ENCODE assay signal across 23 cellular contexts in the genomic region with DNA sequence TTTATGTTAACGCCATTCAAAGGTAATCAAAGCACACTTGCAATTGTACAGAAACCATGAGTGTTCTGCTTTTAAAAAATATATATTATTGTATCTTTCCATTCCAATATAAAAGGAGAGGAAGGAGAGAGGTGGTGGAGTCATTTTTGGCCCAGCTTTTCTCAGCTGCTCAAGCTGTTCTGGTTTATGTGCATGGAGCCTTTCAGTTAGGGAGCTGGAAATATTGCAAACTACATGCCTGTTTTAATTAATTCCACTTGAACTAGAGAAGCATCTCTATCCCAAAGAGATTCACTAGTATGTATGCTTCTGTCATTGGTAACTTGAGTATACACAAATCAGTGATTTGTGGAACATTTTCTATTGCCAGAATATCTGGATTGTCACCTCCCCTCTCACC. TPM values are rescaled to one million over a fixed set of nuclear protein-coding genes. Genes with fewer than 3 reads are reported as not detected.
DNase-seq lines count a peak whose midpoint lies in the region; ATAC-seq, FAIRE-seq and TF ChIP-seq lines count a peak whose summit lies in the region.
"Had no signal": no experiment of that assay in that cellular context is flagged by ENCODE, and none has a peak within 500 bp of the region (broad histone marks: within the 10 kb centered on the region; RNA-seq: fewer than 3 reads in every experiment).

No MANE protein-coding gene starts in this region.

- H3K4me2 ChIP-seq in GM12878 (ENCODE audit: control insufficient read depth, insufficient read depth) = peak overlapping the region; percentile 81; the same call in 1 of the 2 replicates
- H3K4me2 ChIP-seq: neural progenitor cell had no signal

- no peaks in the 10 kb centered on the region for H3K79me2 ChIP-seq in GM12878 (ENCODE audit: control insufficient read depth, insufficient read depth, low read length)

- no peaks in the 10 kb centered on the region for H3K36me3 ChIP-seq in GM12878 (ENCODE audit: control insufficient read depth in 2 of 2, insufficient read depth in 2 of 2, low read length in 1 of 2)
- no peaks in the 10 kb centered on the region for H3K36me3 ChIP-seq in tibial nerve
- no peaks in the 10 kb centered on the region for H3K36me3 ChIP-seq in upper lobe of right lung
- H3K36me3 ChIP-seq: neural progenitor cell had no signal

- BruUV-seq in GM12878 (replicated peaks; lab: Mats Ljungman, UMichigan) = no TSS peak

- POLR2A ChIA-PET in GM12878 (lab: Charles Lee) = interaction anchor here (1.3 to 8.1 kb wide), 10 partner anchors 8 to 140 kb away, joined by 4 to 73 read pairs (median 8); partner anchors contain the start of gene SUCO

- ATAC-seq in GM12878 (no peak), upper lobe of right lung (no peak), HG03135 (IDR thresholded peaks at IDR 0.05; ENCODE audit: unreplicated experiment) (no peak), GM21367 (IDR thresholded peaks at IDR 0.05; ENCODE audit: unreplicated experiment) (no peak)
- ATAC-seq: activated CD8-positive, alpha-beta memory T cell treated with anti-CD3 and anti-CD28 coated beads, Interleukin-2, amount 10 ng/mL, durations not matched to agents 7 days and 5 days; activated naive CD4-positive, alpha-beta T cell treated with anti-CD3 and anti-CD28 coated beads, Interleukin-2, amount 50 U/mL, for 72 hours; heart left ventricle; left ventricle myocardium superior; mucosa of descending colon; psoas muscle had no signal

- H3K4me3 ChIP-seq in GM12878 = no peak overlapping the region
- no peak overlapping the region for H3K4me3 ChIP-seq in tibial nerve
- no peak overlapping the region for H3K4me3 ChIP-seq in upper lobe of right lung
- H3K4me3 ChIP-seq: mucosa of descending colon, neural progenitor cell, psoas muscle had no signal

- TF ChIP-seq EP300 in GM12878 (IDR thresholded peaks at IDR 0.05; ENCODE audit: borderline replicate concordance in 1 of 2, control insufficient read depth in 1 of 2, low read depth in 2 of 2, low read length in 2 of 2) = no peak
- no peak for TF ChIP-seq EP300 in tibial nerve (IDR thresholded peaks at IDR 0.05)

- H3K4me1 Mint-ChIP-seq in nephron = peaks cover 69% of the 10 kb centered on the region

- H2AFZ ChIP-seq in GM12878 (ENCODE audit: control insufficient read depth, low read depth, low read length) = no peak overlapping the region
- H2AFZ ChIP-seq: neural progenitor cell had no signal

- H3K36me3 Mint-ChIP-seq in nephron (ENCODE audit: low read depth) = peaks cover 8% of the 10 kb centered on the region
- H3K36me3 Mint-ChIP-seq: activated naive CD4-positive, alpha-beta T cell treated with anti-CD3 and anti-CD28 coated beads, Interleukin-2, amount 50 U/mL, for 72 hours; neural progenitor cell had no signal

- in situ Hi-C loops in GM12878 (cut with MboI) = loop anchor here (5.0 kb wide), 2 partner anchors 50 to 210 kb away; no protein-coding TSS in a partner anchor

- intact Hi-C loops in GM12878 (cut with micrococcal nuclease; ENCODE audit: unreplicated experiment) (no loop called here), upper lobe of right lung (cut with DNase I) (no loop called here)

- SMC1A ChIA-PET in GM12878 (lab: Charles Lee; ENCODE audit: uncharacterized antibody, unreplicated experiment) = interaction anchor here (0.8 to 16.5 kb wide), 9 partner anchors 13 to 244 kb away, joined by 3 to 458 read pairs (median 5); no protein-coding TSS in a partner anchor

- WGBS in GM12878 (ENCODE audit: insufficient coverage, insufficient replicate concordance, low lambda C conversion rate, missing lambda C conversion rate) = 92% methylated on average over 1 of the region's 1 CpG
- 90 to 94% methylated on average over 1 of the region's 1 CpG for WGBS in tibial nerve, 2 donors

- H3K9me3 ChIP-seq in GM12878 (replicated peaks; ENCODE audit: control insufficient read depth, insufficient read depth, low read length) (no peaks in the 10 kb centered on the region; the same call in 2 of the 3 replicates), tibial nerve (no peaks in the 10 kb centered on the region), upper lobe of right lung (no peaks in the 10 kb centered on the region)
- H3K9me3 ChIP-seq: heart left ventricle, mucosa of descending colon, psoas muscle had no signal

- peaks cover 66% of the 10 kb centered on the region for H3K4me1 ChIP-seq in GM12878 (ENCODE audit: control insufficient read depth, insufficient read depth, low read length)
- peaks cover 0 to 59% (median 23%) of the 10 kb centered on the region in 4 donors for H3K4me1 ChIP-seq in tibial nerve
- no peaks in the 10 kb centered on the region for H3K4me1 ChIP-seq in upper lobe of right lung
- H3K4me1 ChIP-seq: psoas muscle had no signal

- TF ChIP-seq POLR2A in GM12891 (IDR thresholded peaks at IDR 0.05; ENCODE audit: low read depth, low read length) (no peak), GM12878 (IDR thresholded peaks at IDR 0.05; ENCODE audit: low read depth, low read length) (no peak), tibial nerve (IDR thresholded peaks at IDR 0.05) (no peak)

- TF ChIP-seq RAD21 in GM12878 (IDR thresholded peaks at IDR 0.05; ENCODE audit: insufficient read depth, low read depth, low read length) = no peak

- H3K27me3 Mint-ChIP-seq in nephron (ENCODE audit: low read depth) = no peaks in the 10 kb centered on the region

- CTCF ChIA-PET in GM12878 (lab: Yijun Ruan, JAX) = interaction anchor here (0.9 to 12.4 kb wide), 9 partner anchors 10 to 302 kb away, joined by 3 to 153 read pairs (median 9); no protein-coding TSS in a partner anchor

- TF ChIP-seq CTCF in GM12878 (IDR thresholded peaks at IDR 0.05 in 2 of 3, conservative IDR thresholded peaks at IDR 0.05 in 1 of 3; ENCODE audit: control insufficient read depth in 2 of 3, extremely low read depth in 1 of 3, insufficient read depth in 1 of 3, low read depth in 3 of 3, low read length in 3 of 3) (no peak), nephron (IDR thresholded peaks at IDR 0.05; ENCODE audit: unreplicated experiment in 3 of 3) (no peak), tibial nerve (IDR thresholded peaks at IDR 0.05) (no peak), upper lobe of right lung (IDR thresholded peaks at IDR 0.05) (no peak)

- FAIRE-seq in GM12891 (lab: Jason Lieb, UNC) (peak; percentile 35), GM12878 (lab: Jason Lieb, UNC) (no peak)
- FAIRE-seq: small intestine had no signal

- H3K27ac ChIP-seq in GM12878 (ENCODE audit: control insufficient read depth, insufficient read depth) (peak overlapping the region; percentile 98), tibial nerve (peak overlapping the region in 3 of 4 donors; percentile 80 to 85 (median 83)), upper lobe of right lung (no peak overlapping the region)
- H3K27ac ChIP-seq: neural progenitor cell, psoas muscle had no signal

- no peaks in the 10 kb centered on the region for H3K27me3 ChIP-seq in GM12878 (replicated peaks in 1 of 2; ENCODE audit: control insufficient read depth in 2 of 2, insufficient read depth in 2 of 2, low read length in 1 of 2)
- H3K27me3 ChIP-seq in tibial nerve = no peaks in the 10 kb centered on the region
- H3K27me3 ChIP-seq in upper lobe of right lung = no peaks in the 10 kb centered on the region
- H3K27me3 ChIP-seq: heart left ventricle, neural progenitor cell had no signal

- RAD21 ChIA-PET in GM12878 (lab: Charles Lee; ENCODE audit: unreplicated experiment) = interaction anchor here (0.7 to 15.1 kb wide), 8 partner anchors 11 to 388 kb away, joined by 3 to 394 read pairs (median 66); no protein-coding TSS in a partner anchor

- H3K9me3 Mint-ChIP-seq in nephron = no peaks in the 10 kb centered on the region
- H3K9me3 Mint-ChIP-seq: activated T-helper 1 cell treated with anti-CD3 and anti-CD28 coated beads, Interleukin-12 subunit alpha, Interleukin-12 subunit beta, Interleukin-2, Interleukin-4 antibody, amounts not matched to agents 30 ng/mL and 10 ng/mL and 1 ng/mL, durations not matched to agents 14 hours and 24 hours and 36 hours; neural progenitor cell had no signal

- peak overlapping the region; percentile 83 for H3K9ac ChIP-seq in GM12878 (ENCODE audit: control insufficient read depth, insufficient read depth, low read length)
- H3K9ac ChIP-seq: neural progenitor cell had no signal

- peak overlapping the region; percentile 98 to 99 (median 99) for H3K27ac Mint-ChIP-seq in nephron
- H3K27ac Mint-ChIP-seq: activated CD8-positive, alpha-beta memory T cell treated with anti-CD3 and anti-CD28 coated beads, Interleukin-2, amount 10 ng/mL, durations not matched to agents 7 days and 5 days; activated naive CD4-positive, alpha-beta T cell treated with anti-CD3 and anti-CD28 coated beads, Interleukin-2, amount 50 U/mL, for 72 hours; activated T-helper 1 cell treated with anti-CD3 and anti-CD28 coated beads, Interleukin-12 subunit alpha, Interleukin-12 subunit beta, Interleukin-2, Interleukin-4 antibody, amounts not matched to agents 30 ng/mL and 10 ng/mL and 1 ng/mL, durations not matched to agents 14 hours and 24 hours and 36 hours; neural progenitor cell had no signal

- H4K20me1 ChIP-seq in GM12878 (ENCODE audit: control insufficient read depth, insufficient read depth) = no peaks in the 10 kb centered on the region

- DNase-seq in GM12891 (ENCODE audit: insufficient read length, low spot score) = no peak
- no peak for DNase-seq in GM12878 (ENCODE audit: low read depth, low spot score)
- no peak for DNase-seq in tibial nerve (ENCODE audit: low spot score in 2 of 2)
- DNase-seq in upper lobe of right lung = no peak
- DNase-seq: activated CD4-positive, alpha-beta T cell treated with anti-CD3 and anti-CD28 coated beads for 48 hours; activated CD8-positive, alpha-beta memory T cell treated with anti-CD3 and anti-CD28 coated beads, Interleukin-2, amount 10 ng/mL, durations not matched to agents 7 days and 5 days; heart left ventricle; left ventricle myocardium superior; mucosa of descending colon; NCI-H1048; NCI-H187 treated with DMSO at 0.1 percent for 48 hours; NCI-H446; psoas muscle; small intestine; stimulated activated CD4-positive, alpha-beta T cell treated with anti-CD3 and anti-CD28 coated beads, Interleukin-4, amount 100 ng/mL, for 24 hours had no signal

- no peak overlapping the region for H3K4me3 Mint-ChIP-seq in nephron
- H3K4me3 Mint-ChIP-seq: activated CD8-positive, alpha-beta memory T cell treated with anti-CD3 and anti-CD28 coated beads, Interleukin-2, amount 10 ng/mL, durations not matched to agents 7 days and 5 days; activated T-helper 1 cell treated with anti-CD3 and anti-CD28 coated beads, Interleukin-12 subunit alpha, Interleukin-12 subunit beta, Interleukin-2, Interleukin-4 antibody, amounts not matched to agents 30 ng/mL and 10 ng/mL and 1 ng/mL, durations not matched to agents 14 hours and 24 hours and 36 hours; neural progenitor cell had no signal

RNA-seq across cellular contexts. Expression of gene C1orf105, which starts 28.5 kb away (rescaled TPM):
- polyA plus RNA-seq in GM12891 (2012; ENCODE audit: low read depth, missing spikeins) = not detected
- total RNA-seq in GM12878 (2013; cell fraction: nucleolus; rRNA removed) = not detected in 2 replicates
- total RNA-seq in GM12878 (2014; rRNA removed) = not detected in 2 replicates
- total RNA-seq in GM12878 (2014; rRNA removed; fragmentation: Illumina TruSeq; extraction: Trizol) = not detected in 2 replicates
- total RNA-seq in GM12878 (2021) = not detected in 2 replicates
- polyA plus RNA-seq in GM12878 (2011; ENCODE audit: low read depth) = not detected
- not detected in 2 replicates for polyA plus RNA-seq in GM12878 (2011; rRNA removed)
- not detected in 2 replicates for polyA plus RNA-seq in GM12878 (2011; cell fraction: cytosol; rRNA removed)
- not detected in 2 replicates for polyA plus RNA-seq in GM12878 (2011; cell fraction: nucleus; rRNA removed)
- not detected in 2 replicates for polyA plus RNA-seq in GM12878 (2012)
- polyA plus RNA-seq in GM12878 (2014; fragmentation: Illumina TruSeq; extraction: Trizol) = not detected in 2 replicates
- not detected for polyA plus RNA-seq in GM12878 (2014; fragmentation: Nextera tagmentation; extraction: Ambion mirVana)
- polyA plus RNA-seq in GM12878 (2014; rRNA removed) = not detected in 2 replicates
- polyA plus RNA-seq in GM12878 (2016; fragmentation: Nextera tagmentation; extraction: Ambion mirVana) = not detected
- polyA minus RNA-seq in GM12878 (2011; rRNA and poly(A)+ RNA removed) = not detected in 2 replicates
- polyA minus RNA-seq in GM12878 (2011; cell fraction: cytosol; rRNA and poly(A)+ RNA removed) = not detected in 2 replicates
- not detected in 2 replicates for polyA minus RNA-seq in GM12878 (2011; cell fraction: nucleus; rRNA and poly(A)+ RNA removed)
- not detected for total RNA-seq in tibial nerve
- total RNA-seq in upper lobe of right lung = not detected
- total RNA-seq: activated CD8-positive, alpha-beta memory T cell treated with anti-CD3 and anti-CD28 coated beads, Interleukin-2, amount 10 ng/mL, durations not matched to agents 7 days and 5 days; activated naive CD4-positive, alpha-beta T cell treated with anti-CD3 and anti-CD28 coated beads, Interleukin-2, amount 50 U/mL, for 72 hours; activated T-helper 1 cell treated with anti-CD3 and anti-CD28 coated beads, Interleukin-12 subunit alpha, Interleukin-12 subunit beta, Interleukin-2, Interleukin-4 antibody, amounts not matched to agents 30 ng/mL and 10 ng/mL and 1 ng/mL, durations not matched to agents 14 hours and 24 hours and 36 hours; H4; HT1080; mucosa of descending colon had no signal

RNA-seq across cellular contexts. Expression of gene PIGC, which starts 51.9 kb away (rescaled TPM):
- 16.2 TPM for polyA plus RNA-seq in GM12891 (2012; ENCODE audit: low read depth, missing spikeins)
- total RNA-seq in GM12878 (2013; cell fraction: nucleolus; rRNA removed) = 22.5 and 25.7 TPM in 2 replicates
- total RNA-seq in GM12878 (2014; rRNA removed) = 11.2 and 14.6 TPM in 2 replicates
- 13.7 and 14.6 TPM in 2 replicates for total RNA-seq in GM12878 (2014; rRNA removed; fragmentation: Illumina TruSeq; extraction: Trizol)
- 11.0 and 11.3 TPM in 2 replicates for total RNA-seq in GM12878 (2021)
- 12.4 TPM for polyA plus RNA-seq in GM12878 (2011; ENCODE audit: low read depth)
- polyA plus RNA-seq in GM12878 (2011; rRNA removed) = 34.7 and 37.3 TPM in 2 replicates
- 32.3 and 36.8 TPM in 2 replicates for polyA plus RNA-seq in GM12878 (2011; cell fraction: cytosol; rRNA removed)
- polyA plus RNA-seq in GM12878 (2011; cell fraction: nucleus; rRNA removed) = 20.8 and 25.0 TPM in 2 replicates
- polyA plus RNA-seq in GM12878 (2012) = 17.1 and 17.9 TPM in 2 replicates
- polyA plus RNA-seq in GM12878 (2014; fragmentation: Illumina TruSeq; extraction: Trizol) = 16.0 and 20.1 TPM in 2 replicates
- polyA plus RNA-seq in GM12878 (2014; fragmentation: Nextera tagmentation; extraction: Ambion mirVana) = 10 to 100 TPM; 23.3 to 29.7 TPM
- polyA plus RNA-seq in GM12878 (2014; rRNA removed) = 12.4 and 12.6 TPM in 2 replicates
- polyA plus RNA-seq in GM12878 (2016; fragmentation: Nextera tagmentation; extraction: Ambion mirVana) = 10 to 100 TPM; 26.1 to 26.8 TPM
- polyA minus RNA-seq in GM12878 (2011; rRNA and poly(A)+ RNA removed) = 43.6 and 50.8 TPM in 2 replicates
- 11.2 and 12.1 TPM in 2 replicates for polyA minus RNA-seq in GM12878 (2011; cell fraction: cytosol; rRNA and poly(A)+ RNA removed)
- polyA minus RNA-seq in GM12878 (2011; cell fraction: nucleus; rRNA and poly(A)+ RNA removed) = 20.8 and 26.7 TPM in 2 replicates
- total RNA-seq in tibial nerve = 10 to 100 TPM; 13.5 to 25.5 (median 18.8) TPM
- total RNA-seq in upper lobe of right lung = 21.0 TPM
